In genomic region chr5:134175874-134176522, GRCh38 we compare ENCODE assay signal across 1 cellular context.
TF ChIP-seq lines count a peak whose summit lies in the region.

No MANE protein-coding gene starts in this region.

TF ChIP-seq in GM23338, 12 proteins besides CTCF, POLR2A, EP300 and RAD21 (continued from another document):
- TF ChIP-seq ZNF462 (CRISPR knock-in tag; IDR thresholded peaks at IDR 0.05) (no peak), ZNF331 (CRISPR knock-in tag; IDR thresholded peaks at IDR 0.05; ENCODE audit: low read depth) (no peak)
